Comparison of ENCODE assay signal across 24 cellular contexts in genomic region chr2:10892796-10893350, GRCh38. TPM values are rescaled to one million over a fixed set of nuclear protein-coding genes. Genes with fewer than 3 reads are reported as not detected.
"Had no signal": no experiment of that assay in that cellular context is flagged by ENCODE, and none has a peak within 500 bp of the region (broad histone marks: within the 10 kb centered on the region; RNA-seq: fewer than 3 reads in every experiment).

No MANE protein-coding gene starts in this region.

- H3K27me3 ChIP-seq: MG63, SJCRH30 had no signal

- DNase-seq: IMR-90, Karpas-422, KG1, MG63, NCI-H1092, NCI-H1105 treated with DMSO at 0.1 percent for 48 hours, NCI-H1417 treated with DMSO at 0.1 percent for 48 hours, NCI-H146, NCI-H1694 treated with DMSO at 0.1 percent for 48 hours, NCI-H1930, NCI-H2081, NCI-H2107, NCI-H2227 treated with DMSO at 0.1 percent for 48 hours, NCI-H524, NCI-H526 treated with DMSO at 0.1 percent for 48 hours, NCI-H774, PC-3, SHP77 treated with DMSO at 0.1 percent for 48 hours, SJCRH30 had no signal

- H3K9me3 ChIP-seq: MG63, SJCRH30 had no signal

- ATAC-seq: HepG2, Panc1, PC-3, Right ventricle myocardium inferior, SK-N-SH treated with all-trans-retinoic acid at 6 μM for 48 hours had no signal

- H3K27ac ChIP-seq: SJCRH30 had no signal

- H3K4me3 ChIP-seq: MG63, SJCRH30 had no signal

- H3K36me3 ChIP-seq: MG63, SJCRH30 had no signal

RNA-seq across cellular contexts. Expression of gene KCNF1, which starts 18.9 kb away (rescaled TPM):
- total RNA-seq: OCI-LY7 had no signal
